ENCODE assay signal across 11 cellular contexts in genomic region chr19:45597425-45598111, GRCh38. TPM values are rescaled to one million over a fixed set of nuclear protein-coding genes. Genes with fewer than 3 reads are reported as not detected.
DNase-seq lines count a peak whose midpoint lies in the region; ATAC-seq and TF ChIP-seq lines count a peak whose summit lies in the region.
"Had no signal": no experiment of that assay in that cellular context is flagged by ENCODE, and none has a peak within 500 bp of the region (broad histone marks: within the 10 kb centered on the region; RNA-seq: fewer than 3 reads in every experiment).

No MANE protein-coding gene starts in this region.

- no peaks in the 10 kb centered on the region for H4K20me1 ChIP-seq in smooth muscle cell (ENCODE audit: low read depth)

- H3K4me1 ChIP-seq in iPS-15b (ENCODE audit: control insufficient read depth, insufficient read depth, low read length) (peaks cover 10% of the 10 kb centered on the region), smooth muscle cell (ENCODE audit: low read depth) (no peaks in the 10 kb centered on the region), ovary (ENCODE audit: insufficient read depth) (no peaks in the 10 kb centered on the region)

- peaks cover 64% of the 10 kb centered on the region for H3K4me1 Mint-ChIP-seq in HFFc6 (ENCODE audit: low read depth)
- peaks cover 61% of the 10 kb centered on the region for H3K4me1 Mint-ChIP-seq in WTC11

- H3K4me3 ChIP-seq in iPS-15b (ENCODE audit: low read depth, low read length) (peak overlapping the region; percentile 42), smooth muscle cell (no peak overlapping the region), ovary (no peak overlapping the region)

- no peaks in the 10 kb centered on the region for H3F3A ChIP-seq in smooth muscle cell (ENCODE audit: low read depth)

- H2AFZ ChIP-seq in smooth muscle cell (ENCODE audit: low read depth), result no peak overlapping the region

- intact Hi-C loops in ovary (cut with DNase I), result no loop called here

- H3K27ac Mint-ChIP-seq in HFFc6, result peak overlapping the region; percentile 81
- H3K27ac Mint-ChIP-seq in WTC11, result no peak overlapping the region

- no peaks in the 10 kb centered on the region for H3K36me3 ChIP-seq in iPS-15b (ENCODE audit: control insufficient read depth, insufficient read depth, low read length)
- no peaks in the 10 kb centered on the region for H3K36me3 ChIP-seq in smooth muscle cell (ENCODE audit: low read depth)
- H3K36me3 ChIP-seq in ovary, result no peaks in the 10 kb centered on the region

- no peaks in the 10 kb centered on the region for H3K79me2 ChIP-seq in smooth muscle cell (ENCODE audit: low read depth)

- no peak for TF ChIP-seq POLR2A in ovary (IDR thresholded peaks at IDR 0.05)

- H3K9me3 ChIP-seq in iPS-15b (ENCODE audit: control insufficient read depth, insufficient read depth, low read length) (no peaks in the 10 kb centered on the region), smooth muscle cell (replicated peaks; ENCODE audit: low read depth) (no peaks in the 10 kb centered on the region), ovary (no peaks in the 10 kb centered on the region)

- WGBS in smooth muscle cell (ENCODE audit: low lambda C conversion rate), result 28% methylated on average over 4 of the region's 5 CpGs
- 6 to 18% (median 15%) methylated on average over 4 to 5 of the region's 5 CpGs for WGBS in ovary, 3 donors

- H3K4me3 Mint-ChIP-seq in HFFc6, result peak overlapping the region; percentile 94
- peak overlapping the region; percentile 69 for H3K4me3 Mint-ChIP-seq in WTC11

- ATAC-seq in WTC11, result peak; percentile 24

- POLR2A ChIA-PET in WTC11 (lab: Charles Lee), result no interaction called here

- CTCF ChIA-PET in WTC11 (lab: Charles Lee), result interaction anchor here (0.8 to 5.2 kb wide), 8 partner anchors 10 to 158 kb away, joined by 3 to 81 read pairs (median 6); partner anchors contain the start of genes EML2 and QPCTL

- H3K27me3 Mint-ChIP-seq in HFFc6 (ENCODE audit: insufficient read depth) (peaks cover 10% of the 10 kb centered on the region), WTC11 (ENCODE audit: low read depth) (peaks cover 83% of the 10 kb centered on the region)

- DNase-seq in HFFc6, result no peak
- no peak for DNase-seq in WTC11 (ENCODE audit: low spot score)
- DNase-seq in smooth muscle cell (lab: John Stamatoyannopoulos, UW; ENCODE audit: unreplicated experiment), result no peak
- DNase-seq in activated effector memory CD4-positive, alpha-beta T cell treated with anti-CD3 and anti-CD28 coated beads, Interleukin-2, amount 50 U/mL, for 16 hours, result no peak
- no peak for DNase-seq in NCI-H1048 (lab: John Stamatoyannopoulos, UW)
- DNase-seq in ovary, result no peak
- DNase-seq in middle frontal gyrus (ENCODE audit: extremely low spot score, low spot score), result no peak
- DNase-seq: activated CD4-positive, CD25-positive, alpha-beta regulatory T cell; NCI-H1694; stimulated activated CD4-positive, alpha-beta T cell treated with anti-CD3 and anti-CD28 coated beads, Interleukin-4, amount 100 ng/mL, for 24 hours had no signal

- peak overlapping the region; percentile 57 for H3K4me2 ChIP-seq in smooth muscle cell

- H3K36me3 Mint-ChIP-seq in HFFc6 (ENCODE audit: low read depth), result no peaks in the 10 kb centered on the region; the same call in 1 of the 2 replicates
- H3K36me3 Mint-ChIP-seq in WTC11, result no peaks in the 10 kb centered on the region

- H3K27ac ChIP-seq in smooth muscle cell (ENCODE audit: low read depth) (no peak overlapping the region), ovary (no peak overlapping the region)

- H3K9ac ChIP-seq in iPS-15b (ENCODE audit: low read depth, low read length) (no peak overlapping the region), smooth muscle cell (ENCODE audit: low read depth) (no peak overlapping the region)

- H3K9me3 Mint-ChIP-seq in HFFc6 (no peaks in the 10 kb centered on the region), WTC11 (no peaks in the 10 kb centered on the region)

- TF ChIP-seq CTCF in HFFc6 (IDR thresholded peaks at IDR 0.05) (no peak), WTC11 (IDR thresholded peaks at IDR 0.05) (no peak), smooth muscle cell (IDR thresholded peaks at IDR 0.05; ENCODE audit: borderline replicate concordance, insufficient read depth, poor library complexity, severe bottlenecking) (no peak), ovary (IDR thresholded peaks at IDR 0.05) (no peak)

- TF ChIP-seq EP300 in ovary (IDR thresholded peaks at IDR 0.05), result no peak

- H3K27me3 ChIP-seq in iPS-15b (ENCODE audit: control insufficient read depth, insufficient read depth, low read length), result peaks cover 48% of the 10 kb centered on the region
- H3K27me3 ChIP-seq in smooth muscle cell (ENCODE audit: low read depth), result peaks cover 74% of the 10 kb centered on the region
- H3K27me3 ChIP-seq in ovary, result no peaks in the 10 kb centered on the region

TF ChIP-seq in WTC11, 78 proteins besides CTCF, POLR2A, EP300 and RAD21:
- no peak for TF ChIP-seq ATF3 (CRISPR knock-in tag; conservative IDR thresholded peaks at IDR 0.05)
- TF ChIP-seq PRDM15 (CRISPR knock-in tag; IDR thresholded peaks at IDR 0.05), result no peak
- no peak for TF ChIP-seq NR3C1 (CRISPR knock-in tag; conservative IDR thresholded peaks at IDR 0.05; ENCODE audit: low read depth)
- TF ChIP-seq EMX1 (CRISPR knock-in tag; IDR thresholded peaks at IDR 0.05), result no peak
- TF ChIP-seq CBFB (CRISPR knock-in tag; IDR thresholded peaks at IDR 0.05; ENCODE audit: low read depth), result no peak

RNA-seq across cellular contexts. Expression of gene GPR4, which starts 4.4 kb away (rescaled TPM):
- 10 to 100 TPM in 4 of 6 experiments, 1 to 10 TPM in 2; 3.7 to 16.8 (median 13.3) TPM for total RNA-seq in HFFc6 (2021; fragmentation: NEBNext Ultra II Directional; extraction: Animal tissue kit (Norgen Biotek cat#: 25700))
- total RNA-seq in WTC11 (2021) (0.11 to 0.48 TPM (median 0.44 TPM) in 3 replicates), smooth muscle cell (not detected in 2 replicates), ovary (1 to 10 TPM in 5 of 7 donors, under 1 TPM in 2; 0.60 to 4.5 (median 2.4) TPM)
- polyA plus RNA-seq in smooth muscle cell (0.31 TPM in 1 of 2 replicates, not detected in the other), ovary (10 to 100 TPM in 1 of 2 donors, 1 to 10 TPM in 1; 3.0 to 11.9 TPM)

RNA-seq across cellular contexts. Expression of gene OPA3, which starts 13.0 kb away (rescaled TPM):
- 10 to 100 TPM; 13.3 to 15.5 (median 14.3) TPM for total RNA-seq in HFFc6 (2021; fragmentation: NEBNext Ultra II Directional; extraction: Animal tissue kit (Norgen Biotek cat#: 25700))
- total RNA-seq in WTC11 (2021), result 10.1 to 16.1 TPM (median 14.9 TPM) in 3 replicates
- 6.2 and 8.8 TPM in 2 replicates for total RNA-seq in smooth muscle cell
- polyA plus RNA-seq in smooth muscle cell, result 10.3 and 13.3 TPM in 2 replicates
- 10 to 100 TPM in 4 of 7 donors, 1 to 10 TPM in 3; 2.0 to 16.6 (median 12.3) TPM for total RNA-seq in ovary
- polyA plus RNA-seq in ovary, result 1 to 10 TPM; 3.3 to 8.9 TPM

RNA-seq across cellular contexts. Expression of gene EML2, which starts 41.6 kb away (rescaled TPM):
- 10 to 100 TPM; 57.8 to 71.2 (median 64.7) TPM for total RNA-seq in HFFc6 (2021; fragmentation: NEBNext Ultra II Directional; extraction: Animal tissue kit (Norgen Biotek cat#: 25700))
- total RNA-seq in WTC11 (2021), result 51.5 to 63.3 TPM (median 62.5 TPM) in 3 replicates
- 7.7 and 15.6 TPM in 2 replicates for total RNA-seq in smooth muscle cell
- 19.0 and 20.8 TPM in 2 replicates for polyA plus RNA-seq in smooth muscle cell
- total RNA-seq in ovary, result 10 to 100 TPM in 6 of 7 donors, 1 to 10 TPM in 1; 9.9 to 25.0 (median 14.4) TPM
- polyA plus RNA-seq in ovary, result 10 to 100 TPM; 13.1 to 16.3 TPM
